Comparison of ENCODE assay signal across 9 cellular contexts in the genomic region with DNA sequence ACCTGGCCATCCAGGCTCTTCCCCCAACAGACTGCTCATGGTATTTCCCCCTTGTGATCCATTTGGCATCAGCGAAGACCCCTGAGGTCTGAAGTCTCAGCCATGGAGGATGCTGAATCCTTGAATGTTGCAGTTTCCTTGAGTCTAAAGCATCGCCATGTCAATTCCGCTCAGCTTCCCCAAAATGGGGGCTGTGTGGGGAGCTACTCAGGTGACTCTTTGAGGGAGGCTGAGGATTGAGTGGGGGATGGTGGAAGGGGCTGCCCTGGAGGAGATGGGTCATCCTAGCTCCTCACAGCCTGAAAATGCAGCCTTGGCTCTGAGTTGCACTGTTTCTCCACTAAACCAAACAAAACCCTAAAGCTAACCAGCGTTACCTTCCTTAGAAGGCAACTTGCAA. TPM values are rescaled to one million over a fixed set of nuclear protein-coding genes. Genes with fewer than 3 reads are reported as not detected.
"Had no signal": no experiment of that assay in that cellular context is flagged by ENCODE, and none has a peak within 500 bp of the region (broad histone marks: within the 10 kb centered on the region; RNA-seq: fewer than 3 reads in every experiment).

No MANE protein-coding gene starts in this region.

- DNase-seq: GM23248, GOT3, H9, HCEC 1CT, IMR-90 had no signal

- FAIRE-seq: H54, HTR-8/SVneo, K562 had no signal

- H3K9ac ChIP-seq: GM23248 had no signal

- H3K27ac ChIP-seq: GM23248 had no signal

- H2AFZ ChIP-seq: GM23248 had no signal

- H3K4me3 ChIP-seq: GM23248, K562 had no signal

RNA-seq across cellular contexts. Expression of gene C16orf78, which starts 2.6 kb away (rescaled TPM):
- total RNA-seq: GM23248, H9, HT-29, IMR-90, K562 had no signal
- polyA plus RNA-seq: GM23248, IMR-90, K562 had no signal
